7 cellular contexts compared by ENCODE assay signal in the genomic region with DNA sequence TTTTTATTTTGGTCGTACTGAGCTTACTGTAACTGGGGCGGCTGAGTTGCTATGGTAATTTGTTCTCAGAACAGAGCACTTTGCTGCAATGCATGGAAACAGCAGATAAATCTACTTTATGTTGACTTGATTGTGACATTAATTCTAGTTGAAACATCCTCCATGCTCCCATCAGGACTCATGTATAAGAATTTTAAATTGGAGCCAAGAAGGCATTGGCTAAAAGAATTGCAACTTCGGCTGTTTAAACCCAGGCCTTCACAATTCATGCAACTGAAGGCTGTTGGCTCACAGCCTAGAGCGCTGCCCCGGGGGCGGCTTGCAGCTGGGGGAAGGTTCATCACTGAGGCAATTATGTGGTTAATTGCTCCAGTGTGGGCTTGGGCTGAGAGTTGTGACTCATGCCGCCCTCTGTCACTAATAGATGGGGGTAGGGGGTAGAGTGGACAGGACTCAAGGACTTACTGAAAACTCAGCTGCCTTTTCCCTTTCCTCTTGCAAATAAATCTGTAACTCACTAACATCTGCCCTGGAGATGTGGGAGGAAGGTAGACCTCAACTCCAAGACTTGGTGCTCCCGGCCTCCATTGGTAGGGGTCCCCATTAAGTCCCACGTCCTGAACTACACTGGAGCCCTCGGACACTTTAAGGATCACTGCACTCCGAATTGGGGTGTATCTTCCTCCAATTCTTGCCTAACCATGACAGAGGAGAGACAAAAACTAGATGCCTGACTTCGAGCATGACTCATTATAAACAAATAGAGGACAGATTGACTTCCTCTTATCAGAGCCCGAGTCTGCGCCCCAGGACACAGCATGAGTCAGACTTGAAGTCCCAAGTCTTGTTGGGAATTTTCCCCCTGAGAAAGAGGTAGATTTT. TPM values are rescaled to one million over a fixed set of nuclear protein-coding genes. Genes with fewer than 3 reads are reported as not detected.
A peak's percentile ranks its signal among the peaks of the same experiment; 100 is the strongest.
DNase-seq lines count a peak whose midpoint lies in the region; ATAC-seq and TF ChIP-seq lines count a peak whose summit lies in the region.

No MANE protein-coding gene starts in this region.

- ATAC-seq in GM21367 (IDR thresholded peaks at IDR 0.05; ENCODE audit: unreplicated experiment) (peak; percentile 50), right lobe of liver (peak; percentile 84 to 94 (median 92))

- 19% methylated on average over 11 of the region's 14 CpGs for WGBS in right lobe of liver (ENCODE audit: insufficient coverage, low coverage, low lambda C conversion rate, missing lambda C conversion rate)
- 2% methylated on average over 13 of the region's 14 CpGs for WGBS in suprapubic skin

- H3K27me3 ChIP-seq in HL-60 (ENCODE audit: insufficient read depth, poor library complexity, severe bottlenecking), result no peaks in the 10 kb centered on the region
- no peaks in the 10 kb centered on the region for H3K27me3 ChIP-seq in right lobe of liver
- no peaks in the 10 kb centered on the region for H3K27me3 ChIP-seq in suprapubic skin

- H3K4me1 ChIP-seq in right lobe of liver, result peaks cover 0 to 3% (median 0%) of the 10 kb centered on the region in 4 donors
- H3K4me1 ChIP-seq in suprapubic skin, result peaks cover 36% of the 10 kb centered on the region

- H3K36me3 ChIP-seq in right lobe of liver, result no peaks in the 10 kb centered on the region
- no peaks in the 10 kb centered on the region for H3K36me3 ChIP-seq in suprapubic skin

- H3K27ac ChIP-seq in HL-60 (replicated peaks), result peak overlapping the region; percentile 46; the same call in 1 of the 2 replicates
- H3K27ac ChIP-seq in right lobe of liver, result peak overlapping the region in 1 of 3 donors; percentile 79
- peak overlapping the region; percentile 90 for H3K27ac ChIP-seq in suprapubic skin

- TF ChIP-seq EP300 in suprapubic skin (IDR thresholded peaks at IDR 0.05), result no peak

- H3K9me3 ChIP-seq in right lobe of liver (no peaks in the 10 kb centered on the region), suprapubic skin (no peaks in the 10 kb centered on the region)

- TF ChIP-seq POLR2A in right lobe of liver (IDR thresholded peaks at IDR 0.05), result no peak
- TF ChIP-seq POLR2A in suprapubic skin (IDR thresholded peaks at IDR 0.05), result no peak

- intact Hi-C loops in right lobe of liver (cut with DNase I), result no loop called here

- TF ChIP-seq CTCF in HL-60 (IDR thresholded peaks at IDR 0.05; ENCODE audit: insufficient read depth, low read length) (no peak), choroid plexus epithelial cell (conservative IDR thresholded peaks at IDR 0.05; ENCODE audit: low read depth, low read length) (no peak), right lobe of liver (IDR thresholded peaks at IDR 0.05) (no peak), suprapubic skin (IDR thresholded peaks at IDR 0.05) (no peak)

- DNase-seq in GM03348 (ENCODE audit: low spot score), result peak; percentile 82
- DNase-seq in HL-60 (ENCODE audit: low read depth in 1 of 2, low spot score in 1 of 2), result peak; percentile 64 to 69
- DNase-seq in choroid plexus epithelial cell (ENCODE audit: low read depth), result peak; percentile 96
- peak in 1 of 3 donors; percentile 76 for DNase-seq in right lobe of liver
- DNase-seq in suprapubic skin (ENCODE audit: low spot score in 2 of 2), result peak; percentile 80 to 86

- H3K4me3 ChIP-seq in HL-60 (replicated peaks; ENCODE audit: insufficient read depth, low read length) (no peak overlapping the region), choroid plexus epithelial cell (ENCODE audit: low read depth, low read length) (peak overlapping the region; percentile 20), right lobe of liver (no peak overlapping the region), suprapubic skin (peak overlapping the region; percentile 35)

TF ChIP-seq in PFSK-1, 5 proteins besides CTCF, POLR2A, EP300 and RAD21:
- TF ChIP-seq SIN3A (IDR thresholded peaks at IDR 0.05; ENCODE audit: borderline replicate concordance, insufficient read depth, low read length) (no peak; the same call in 1 of the 2 replicates), FOXP2 (optimal IDR thresholded peaks at IDR 0.05; ENCODE audit: borderline replicate concordance, extremely low read depth, extremely low read length, insufficient read depth) (no peak), POLR2AphosphoS5 (IDR thresholded peaks at IDR 0.05; ENCODE audit: low read depth, low read length) (peak; percentile 37), TAF1 (IDR thresholded peaks at IDR 0.05; ENCODE audit: borderline replicate concordance, insufficient read depth, low read length) (no peak)
- TF ChIP-seq, protein P1, sequence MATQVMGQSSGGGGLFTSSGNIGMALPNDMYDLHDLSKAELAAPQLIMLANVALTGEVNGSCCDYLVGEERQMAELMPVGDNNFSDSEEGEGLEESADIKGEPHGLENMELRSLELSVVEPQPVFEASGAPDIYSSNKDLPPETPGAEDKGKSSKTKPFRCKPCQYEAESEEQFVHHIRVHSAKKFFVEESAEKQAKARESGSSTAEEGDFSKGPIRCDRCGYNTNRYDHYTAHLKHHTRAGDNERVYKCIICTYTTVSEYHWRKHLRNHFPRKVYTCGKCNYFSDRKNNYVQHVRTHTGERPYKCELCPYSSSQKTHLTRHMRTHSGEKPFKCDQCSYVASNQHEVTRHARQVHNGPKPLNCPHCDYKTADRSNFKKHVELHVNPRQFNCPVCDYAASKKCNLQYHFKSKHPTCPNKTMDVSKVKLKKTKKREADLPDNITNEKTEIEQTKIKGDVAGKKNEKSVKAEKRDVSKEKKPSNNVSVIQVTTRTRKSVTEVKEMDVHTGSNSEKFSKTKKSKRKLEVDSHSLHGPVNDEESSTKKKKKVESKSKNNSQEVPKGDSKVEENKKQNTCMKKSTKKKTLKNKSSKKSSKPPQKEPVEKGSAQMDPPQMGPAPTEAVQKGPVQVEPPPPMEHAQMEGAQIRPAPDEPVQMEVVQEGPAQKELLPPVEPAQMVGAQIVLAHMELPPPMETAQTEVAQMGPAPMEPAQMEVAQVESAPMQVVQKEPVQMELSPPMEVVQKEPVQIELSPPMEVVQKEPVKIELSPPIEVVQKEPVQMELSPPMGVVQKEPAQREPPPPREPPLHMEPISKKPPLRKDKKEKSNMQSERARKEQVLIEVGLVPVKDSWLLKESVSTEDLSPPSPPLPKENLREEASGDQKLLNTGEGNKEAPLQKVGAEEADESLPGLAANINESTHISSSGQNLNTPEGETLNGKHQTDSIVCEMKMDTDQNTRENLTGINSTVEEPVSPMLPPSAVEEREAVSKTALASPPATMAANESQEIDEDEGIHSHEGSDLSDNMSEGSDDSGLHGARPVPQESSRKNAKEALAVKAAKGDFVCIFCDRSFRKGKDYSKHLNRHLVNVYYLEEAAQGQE (IDR thresholded peaks at IDR 0.05; ENCODE audit: insufficient read depth in 1 of 2, low read depth in 2 of 2, low read length in 2 of 2), result peak in 1 of 2 experiments; percentile 68; a peak in 2 of 4 replicates

RNA-seq across cellular contexts. Expression of a gene that starts 37.5 kb away (rescaled TPM):
- polyA plus RNA-seq in PFSK-1 (2012; ENCODE audit: insufficient read length, low read depth), result 5.3 TPM
- total RNA-seq in right lobe of liver, result 1 to 10 TPM; 3.4 to 7.3 (median 5.7) TPM
- total RNA-seq in suprapubic skin, result 1 to 10 TPM; 4.3 to 6.0 (median 5.2) TPM

Comparison
In these comparisons a context has a peak if more than half of its experiments do, and no peak if none do; other contexts are left out.
1. H3K4me3 ChIP-seq: peak in choroid plexus epithelial cell (single experiment) and suprapubic skin (single experiment); none in HL-60 (single experiment) and right lobe of liver (0 of 3).